In genomic region chr2:12202301-12202700, GRCh38 we compare ENCODE assay signal across 21 cellular contexts.
DNase-seq lines count a peak whose midpoint lies in the region; ATAC-seq and TF ChIP-seq lines count a peak whose summit lies in the region.
"Had no signal": no experiment of that assay in that cellular context is flagged by ENCODE, and none has a peak within 500 bp of the region (broad histone marks: within the 10 kb centered on the region; RNA-seq: fewer than 3 reads in every experiment).

No MANE protein-coding gene starts in this region.

- peaks cover 3 to 5% of the 10 kb centered on the region in 2 donors for H3K9me3 Mint-ChIP-seq in activated T-cell treated with anti-CD3 and anti-CD28 coated beads, Interleukin-2, amount 50 U/mL, for 72 hours
- H3K9me3 Mint-ChIP-seq in activated CD8-positive, alpha-beta T cell treated with anti-CD3 and anti-CD28 coated beads, Interleukin-2, amount 10 ng/mL, durations not matched to agents 7 days and 5 days (ENCODE audit: insufficient read depth): peaks cover 3% of the 10 kb centered on the region

- H3K4me1 Mint-ChIP-seq in activated T-cell treated with anti-CD3 and anti-CD28 coated beads, Interleukin-2, amount 50 U/mL, for 72 hours (ENCODE audit: low read depth): no peaks in the 10 kb centered on the region
- H3K4me1 Mint-ChIP-seq in activated CD8-positive, alpha-beta T cell treated with anti-CD3 and anti-CD28 coated beads, Interleukin-2, amount 10 ng/mL, durations not matched to agents 7 days and 5 days (ENCODE audit: low read depth): peaks cover 2% of the 10 kb centered on the region

- H3K4me3 ChIP-seq in AG10803 (ENCODE audit: low read length) (no peak overlapping the region), fibroblast of pulmonary artery (replicated peaks; ENCODE audit: low read depth, low read length) (no peak overlapping the region)
- H3K4me3 ChIP-seq: ascending aorta, colonic mucosa, heart right ventricle, right lobe of liver had no signal

- peaks cover 3 to 6% of the 10 kb centered on the region in 2 donors for H3K36me3 Mint-ChIP-seq in activated T-cell treated with anti-CD3 and anti-CD28 coated beads, Interleukin-2, amount 50 U/mL, for 72 hours (ENCODE audit: insufficient read depth in 2 of 2)
- H3K36me3 Mint-ChIP-seq in activated CD8-positive, alpha-beta T cell treated with anti-CD3 and anti-CD28 coated beads, Interleukin-2, amount 10 ng/mL, durations not matched to agents 7 days and 5 days (ENCODE audit: low read depth): peaks cover 7% of the 10 kb centered on the region

- H3K27me3 Mint-ChIP-seq in activated T-cell treated with anti-CD3 and anti-CD28 coated beads, Interleukin-2, amount 50 U/mL, for 72 hours (ENCODE audit: low read depth): peaks cover 7% of the 10 kb centered on the region
- H3K27me3 Mint-ChIP-seq in activated CD8-positive, alpha-beta T cell treated with anti-CD3 and anti-CD28 coated beads, Interleukin-2, amount 10 ng/mL, durations not matched to agents 7 days and 5 days (ENCODE audit: low read depth): peaks cover 2% of the 10 kb centered on the region

- no peak overlapping the region for H3K27ac Mint-ChIP-seq in activated T-cell treated with anti-CD3 and anti-CD28 coated beads, Interleukin-2, amount 50 U/mL, for 72 hours
- no peak overlapping the region for H3K27ac Mint-ChIP-seq in activated CD8-positive, alpha-beta T cell treated with anti-CD3 and anti-CD28 coated beads, Interleukin-2, amount 10 ng/mL, durations not matched to agents 7 days and 5 days

- TF ChIP-seq CTCF in AG10803 (conservative IDR thresholded peaks at IDR 0.05; ENCODE audit: low read length) (no peak), fibroblast of pulmonary artery (IDR thresholded peaks at IDR 0.05; ENCODE audit: low read length, missing control alignments) (no peak), omental fat pad (IDR thresholded peaks at IDR 0.05) (no peak)

- peak; percentile 54 for ATAC-seq in omental fat pad (ENCODE audit: low FRiP score)
- no peak for ATAC-seq in HG03097 (IDR thresholded peaks at IDR 0.05; ENCODE audit: low FRiP score, unreplicated experiment)
- no peak for ATAC-seq in activated T-cell treated with anti-CD3 and anti-CD28 coated beads, Interleukin-2, amount 50 U/mL, for 72 hours (replicated peaks in 1 of 2)
- no peak for ATAC-seq in activated CD8-positive, alpha-beta T cell treated with anti-CD3 and anti-CD28 coated beads, Interleukin-2, amount 10 ng/mL, durations not matched to agents 7 days and 5 days
- ATAC-seq: PC-3, right lobe of liver had no signal

- no peak overlapping the region for H3K4me3 Mint-ChIP-seq in activated T-cell treated with anti-CD3 and anti-CD28 coated beads, Interleukin-2, amount 50 U/mL, for 72 hours
- no peak overlapping the region for H3K4me3 Mint-ChIP-seq in activated CD8-positive, alpha-beta T cell treated with anti-CD3 and anti-CD28 coated beads, Interleukin-2, amount 10 ng/mL, durations not matched to agents 7 days and 5 days

- peak; percentile 48 for DNase-seq in AG10803 (ENCODE audit: low read depth)
- peak; percentile 87 for DNase-seq in amniotic epithelial cell (ENCODE audit: low read depth)
- DNase-seq in fibroblast of pulmonary artery (ENCODE audit: low read depth): peak; percentile 90
- DNase-seq in omental fat pad (ENCODE audit: low spot score): no peak
- DNase-seq in activated T-cell treated with anti-CD3 and anti-CD28 coated beads, Interleukin-2, amount 50 U/mL, for 72 hours: no peak
- no peak for DNase-seq in NCI-H748 treated with DMSO at 0.1 percent for 48 hours (lab: John Stamatoyannopoulos, UW)
- DNase-seq in activated CD8-positive, alpha-beta T cell treated with anti-CD3 and anti-CD28 coated beads, Interleukin-2, amount 10 ng/mL, durations not matched to agents 7 days and 5 days: no peak
- DNase-seq: activated gamma-delta T cell; Caco-2; colonic mucosa; GF-D8; KG1; kidney; NCI-H1092 treated with DMSO at 0.1 percent for 48 hours; NCI-H69; PC-3; right lobe of liver; stimulated activated CD4-positive, alpha-beta T cell treated with anti-CD3 and anti-CD28 coated beads, Interleukin-2, amount 100 ng/mL, for 48 hours had no signal

- POLR2A ChIA-PET in activated CD8-positive, alpha-beta T cell treated with anti-CD3 and anti-CD28 coated beads, Interleukin-2, amount 10 ng/mL, durations not matched to agents 7 days and 5 days (lab: Charles Lee): no interaction called here

- CTCF ChIA-PET in activated CD8-positive, alpha-beta T cell treated with anti-CD3 and anti-CD28 coated beads, Interleukin-2, amount 10 ng/mL, durations not matched to agents 7 days and 5 days (lab: Charles Lee): no interaction called here

Comparison
In these comparisons a context has a peak if more than half of its experiments do, and no peak if none do; other contexts are left out.
1. DNase-seq: peak in AG10803 (single experiment), amniotic epithelial cell (single experiment) and fibroblast of pulmonary artery (single experiment); none in omental fat pad (single experiment), activated T-cell treated with anti-CD3 and anti-CD28 coated beads, Interleukin-2, amount 50 U/mL, for 72 hours (0 of 2), NCI-H748 treated with DMSO at 0.1 percent for 48 hours (single experiment) and activated CD8-positive, alpha-beta T cell treated with anti-CD3 and anti-CD28 coated beads, Interleukin-2, amount 10 ng/mL, durations not matched to agents 7 days and 5 days (single experiment).